In genomic region chr16:9595393-9595792, GRCh38 we compare ENCODE assay signal across 10 cellular contexts.
"Had no signal": no experiment of that assay in that cellular context is flagged by ENCODE, and none has a peak within 500 bp of the region (broad histone marks: within the 10 kb centered on the region; RNA-seq: fewer than 3 reads in every experiment).

No MANE protein-coding gene starts in this region.

- H3K4me2 ChIP-seq: GM23338 had no signal

- H3K27ac ChIP-seq: GM23248 had no signal

- ATAC-seq: GM23338, HCT116 had no signal

- H3K4me3 ChIP-seq: GM23248, GM23338, HAP-1 had no signal

- H3K36me3 ChIP-seq: HAP-1 had no signal

- FAIRE-seq: H1, H54 had no signal

- DNase-seq: GM23248, GOT3, H7, H9, HFFc6 had no signal

- H3K9me3 ChIP-seq: HAP-1 had no signal

- H2AFZ ChIP-seq: GM23248 had no signal

- H3K9ac ChIP-seq: GM23248 had no signal

- H3K4me1 ChIP-seq: HAP-1 had no signal
